21 cellular contexts compared by ENCODE assay signal in genomic region chr10:43113201-43113893, GRCh38.
"Had no signal": no experiment of that assay in that cellular context is flagged by ENCODE, and none has a peak within 500 bp of the region (broad histone marks: within the 10 kb centered on the region; RNA-seq: fewer than 3 reads in every experiment).

No MANE protein-coding gene starts in this region.

- H3K27ac Mint-ChIP-seq: activated CD4-positive, alpha-beta memory T cell treated with anti-CD3 and anti-CD28 coated beads for 36 hours; activated naive CD4-positive, alpha-beta T cell treated with anti-CD3 and anti-CD28 coated beads, Interleukin-2, amount 10 ng/mL, durations not matched to agents 7 days and 5 days; immature natural killer cell; nephron; T-helper 1 cell treated with Interleukin-12 subunit alpha and Interleukin-12 subunit beta and Interleukin-4 antibody, amounts not matched to agents 30 μg/mL and 1 μg/mL, for 36 hours had no signal

- H3K27me3 Mint-ChIP-seq: activated CD4-positive, alpha-beta memory T cell treated with anti-CD3 and anti-CD28 coated beads for 36 hours had no signal

- H3K27me3 ChIP-seq: foreskin keratinocyte, hepatocyte, pancreas had no signal

- H3K4me3 ChIP-seq: hepatocyte, left ventricle myocardium inferior, pancreas, thoracic aorta had no signal

- H3K9me3 ChIP-seq: left ventricle myocardium inferior, pancreas, thoracic aorta had no signal

- DNase-seq: activated CD4-positive, alpha-beta memory T cell treated with anti-CD3 and anti-CD28 coated beads for 36 hours; activated CD4-positive, alpha-beta T cell treated with anti-CD3 and anti-CD28 coated beads for 48 hours; activated effector memory CD4-positive, alpha-beta T cell treated with anti-CD3 and anti-CD28 coated beads, Interleukin-2, amount 50 U/mL, for 16 hours; activated naive CD4-positive, alpha-beta T cell treated with anti-CD3 and anti-CD28 coated beads, Interleukin-2, amount 10 ng/mL, durations not matched to agents 7 days and 5 days; activated T-cell treated with anti-CD3 and anti-CD28 coated beads for 4 hours; amygdala; cerebellar nuclear complex; cortex of kidney; erythroblast; foreskin keratinocyte; immature natural killer cell; left ventricle myocardium inferior; small intestine; stimulated activated CD4-positive, alpha-beta T cell treated with anti-CD3 and anti-CD28 coated beads, Interleukin-2, amount 100 ng/mL, for 48 hours; stimulated activated CD8-positive, alpha-beta memory T cell treated with anti-CD3 and anti-CD28 coated beads, Interleukin-4, amount 100 ng/mL, for 48 hours; stimulated activated naive CD4-positive, alpha-beta T cell treated with Interleukin-2 at 50 U/mL for 16 hours had no signal

- H3K4me3 Mint-ChIP-seq: activated CD4-positive, alpha-beta memory T cell treated with anti-CD3 and anti-CD28 coated beads for 36 hours; activated naive CD4-positive, alpha-beta T cell treated with anti-CD3 and anti-CD28 coated beads, Interleukin-2, amount 10 ng/mL, durations not matched to agents 7 days and 5 days; immature natural killer cell; nephron; T-helper 1 cell treated with Interleukin-12 subunit alpha and Interleukin-12 subunit beta and Interleukin-4 antibody, amounts not matched to agents 30 μg/mL and 1 μg/mL, for 36 hours had no signal

- H3K4me1 Mint-ChIP-seq: immature natural killer cell had no signal

- H3K9me3 Mint-ChIP-seq: activated CD4-positive, alpha-beta memory T cell treated with anti-CD3 and anti-CD28 coated beads for 36 hours; activated naive CD4-positive, alpha-beta T cell treated with anti-CD3 and anti-CD28 coated beads, Interleukin-2, amount 10 ng/mL, durations not matched to agents 7 days and 5 days; immature natural killer cell; nephron; T-helper 1 cell treated with Interleukin-12 subunit alpha and Interleukin-12 subunit beta and Interleukin-4 antibody, amounts not matched to agents 30 μg/mL and 1 μg/mL, for 36 hours had no signal

- H3K36me3 Mint-ChIP-seq: activated CD4-positive, alpha-beta memory T cell treated with anti-CD3 and anti-CD28 coated beads for 36 hours; activated naive CD4-positive, alpha-beta T cell treated with anti-CD3 and anti-CD28 coated beads, Interleukin-2, amount 10 ng/mL, durations not matched to agents 7 days and 5 days; immature natural killer cell had no signal

- H3K4me1 ChIP-seq: left ventricle myocardium inferior, pancreas had no signal

- H3K36me3 ChIP-seq: left ventricle myocardium inferior, pancreas, thoracic aorta had no signal

- H3K27ac ChIP-seq: foreskin keratinocyte, hepatocyte, left ventricle myocardium inferior, pancreas, thoracic aorta had no signal
